ENCODE assay signal across 12 cellular contexts in genomic region chr7:100509213-100509612, GRCh38. TPM values are rescaled to one million over a fixed set of nuclear protein-coding genes. Genes with fewer than 3 reads are reported as not detected.
A peak's percentile ranks its signal among the peaks of the same experiment; 100 is the strongest.
DNase-seq lines count a peak whose midpoint lies in the region; TF ChIP-seq lines count a peak whose summit lies in the region.
"Had no signal": no experiment of that assay in that cellular context is flagged by ENCODE, and none has a peak within 500 bp of the region (broad histone marks: within the 10 kb centered on the region; RNA-seq: fewer than 3 reads in every experiment).

No MANE protein-coding gene starts in this region.

- peaks cover 13% of the 10 kb centered on the region for H3K4me1 Mint-ChIP-seq in brain
- H3K4me1 Mint-ChIP-seq in activated T-helper 1 cell treated with anti-CD3 and anti-CD28 coated beads, Interleukin-12 subunit alpha, Interleukin-12 subunit beta, Interleukin-2, Interleukin-4 antibody, amounts not matched to agents 30 ng/mL and 10 ng/mL and 1 ng/mL, durations not matched to agents 14 hours and 24 hours and 36 hours (ENCODE audit: low read depth): no peaks in the 10 kb centered on the region

- H3K27ac Mint-ChIP-seq in brain: peak overlapping the region in 3 of 5 experiments; percentile 7 to 88 (median 85)
- H3K27ac Mint-ChIP-seq in activated T-helper 1 cell treated with anti-CD3 and anti-CD28 coated beads, Interleukin-12 subunit alpha, Interleukin-12 subunit beta, Interleukin-2, Interleukin-4 antibody, amounts not matched to agents 30 ng/mL and 10 ng/mL and 1 ng/mL, durations not matched to agents 14 hours and 24 hours and 36 hours: no peak overlapping the region
- H3K27ac Mint-ChIP-seq: CD4-positive, alpha-beta T cell had no signal

- H3K27me3 Mint-ChIP-seq in brain: peaks cover 5% of the 10 kb centered on the region
- H3K27me3 Mint-ChIP-seq in activated T-helper 1 cell treated with anti-CD3 and anti-CD28 coated beads, Interleukin-12 subunit alpha, Interleukin-12 subunit beta, Interleukin-2, Interleukin-4 antibody, amounts not matched to agents 30 ng/mL and 10 ng/mL and 1 ng/mL, durations not matched to agents 14 hours and 24 hours and 36 hours (ENCODE audit: insufficient read depth): peaks cover 6% of the 10 kb centered on the region
- H3K27me3 Mint-ChIP-seq: CD4-positive, alpha-beta T cell had no signal

- DNase-seq in AG09319 (ENCODE audit: extremely low read depth, low read depth): peak; percentile 24
- peak; percentile 99 for DNase-seq in NCI-H1694 treated with DMSO at 0.1 percent for 48 hours (lab: John Stamatoyannopoulos, UW)
- DNase-seq in lung microvascular endothelial cell (ENCODE audit: low read depth in 2 of 2): peak; percentile 64 to 91
- no peak for DNase-seq in D341Med (ENCODE audit: low spot score)
- no peak for DNase-seq in foreskin melanocyte
- no peak for DNase-seq in activated T-helper 1 cell treated with anti-CD3 and anti-CD28 coated beads, Interleukin-12 subunit alpha, Interleukin-12 subunit beta, Interleukin-2, Interleukin-4 antibody, amounts not matched to agents 30 ng/mL and 10 ng/mL and 1 ng/mL, durations not matched to agents 14 hours and 24 hours and 36 hours (ENCODE audit: low spot score)
- no peak for DNase-seq in activated naive CD4-positive, alpha-beta T cell treated with anti-CD3 and anti-CD28 coated beads, Interleukin-2, amount 50 U/mL, for 16 hours
- DNase-seq: activated T-cell treated with anti-CD3 and anti-CD28 coated beads for 4 hours; CD4-positive, alpha-beta T cell; NCI-H146; T-helper 1 cell had no signal

- no peaks in the 10 kb centered on the region for H3K36me3 Mint-ChIP-seq in brain
- no peaks in the 10 kb centered on the region for H3K36me3 Mint-ChIP-seq in activated T-helper 1 cell treated with anti-CD3 and anti-CD28 coated beads, Interleukin-12 subunit alpha, Interleukin-12 subunit beta, Interleukin-2, Interleukin-4 antibody, amounts not matched to agents 30 ng/mL and 10 ng/mL and 1 ng/mL, durations not matched to agents 14 hours and 24 hours and 36 hours (ENCODE audit: low read depth)

- TF ChIP-seq CTCF in AG09319 (IDR thresholded peaks at IDR 0.05; ENCODE audit: low read depth, low read length) (no peak), brain (conservative IDR thresholded peaks at IDR 0.05) (no peak)

- intact Hi-C loops in activated T-helper 1 cell treated with anti-CD3 and anti-CD28 coated beads, Interleukin-12 subunit alpha, Interleukin-12 subunit beta, Interleukin-2, Interleukin-4 antibody, amounts not matched to agents 30 ng/mL and 10 ng/mL and 1 ng/mL, durations not matched to agents 14 hours and 24 hours and 36 hours (cut with micrococcal nuclease): no loop called here

- peak overlapping the region in 2 of 5 experiments; percentile 35 to 41 for H3K4me3 Mint-ChIP-seq in brain
- no peak overlapping the region for H3K4me3 Mint-ChIP-seq in activated T-helper 1 cell treated with anti-CD3 and anti-CD28 coated beads, Interleukin-12 subunit alpha, Interleukin-12 subunit beta, Interleukin-2, Interleukin-4 antibody, amounts not matched to agents 30 ng/mL and 10 ng/mL and 1 ng/mL, durations not matched to agents 14 hours and 24 hours and 36 hours
- H3K4me3 Mint-ChIP-seq: CD4-positive, alpha-beta T cell had no signal

- peaks cover 0 to 3% (median 0%) of the 10 kb centered on the region in 5 experiments for H3K9me3 Mint-ChIP-seq in brain
- no peaks in the 10 kb centered on the region for H3K9me3 Mint-ChIP-seq in activated T-helper 1 cell treated with anti-CD3 and anti-CD28 coated beads, Interleukin-12 subunit alpha, Interleukin-12 subunit beta, Interleukin-2, Interleukin-4 antibody, amounts not matched to agents 30 ng/mL and 10 ng/mL and 1 ng/mL, durations not matched to agents 14 hours and 24 hours and 36 hours
- H3K9me3 Mint-ChIP-seq: CD4-positive, alpha-beta T cell had no signal

RNA-seq across cellular contexts. Expression of gene NYAP1, which starts 25.5 kb away (rescaled TPM):
- polyA plus RNA-seq in brain (ENCODE audit: insufficient read depth, low read depth, low replicate concordance): 20.8 TPM
- 2.0 and 6.3 TPM in 2 replicates for total RNA-seq in lung microvascular endothelial cell
- 0.23 and 0.37 TPM in 2 replicates for total RNA-seq in activated T-helper 1 cell treated with anti-CD3 and anti-CD28 coated beads, Interleukin-12 subunit alpha, Interleukin-12 subunit beta, Interleukin-2, Interleukin-4 antibody, amounts not matched to agents 30 ng/mL and 10 ng/mL and 1 ng/mL, durations not matched to agents 14 hours and 24 hours and 36 hours

RNA-seq across cellular contexts. Expression of gene AGFG2, which starts 29.8 kb away (rescaled TPM):
- 44.8 TPM for polyA plus RNA-seq in brain (ENCODE audit: insufficient read depth, low read depth, low replicate concordance)
- 25.5 and 74.2 TPM in 2 replicates for total RNA-seq in lung microvascular endothelial cell
- total RNA-seq in activated T-helper 1 cell treated with anti-CD3 and anti-CD28 coated beads, Interleukin-12 subunit alpha, Interleukin-12 subunit beta, Interleukin-2, Interleukin-4 antibody, amounts not matched to agents 30 ng/mL and 10 ng/mL and 1 ng/mL, durations not matched to agents 14 hours and 24 hours and 36 hours: 113 and 124 TPM in 2 replicates

RNA-seq across cellular contexts. Expression of gene TSC22D4, which starts 30.2 kb away (rescaled TPM):
- 383 TPM for polyA plus RNA-seq in brain (ENCODE audit: insufficient read depth, low read depth, low replicate concordance)
- total RNA-seq in lung microvascular endothelial cell: 21.6 and 25.8 TPM in 2 replicates
- total RNA-seq in activated T-helper 1 cell treated with anti-CD3 and anti-CD28 coated beads, Interleukin-12 subunit alpha, Interleukin-12 subunit beta, Interleukin-2, Interleukin-4 antibody, amounts not matched to agents 30 ng/mL and 10 ng/mL and 1 ng/mL, durations not matched to agents 14 hours and 24 hours and 36 hours: 126 and 134 TPM in 2 replicates

RNA-seq across cellular contexts. Expression of gene SPACDR, which starts 45.2 kb away (rescaled TPM):
- polyA plus RNA-seq in brain (ENCODE audit: insufficient read depth, low read depth, low replicate concordance): 1.6 TPM
- 0.40 and 0.44 TPM in 2 replicates for total RNA-seq in lung microvascular endothelial cell
- total RNA-seq in activated T-helper 1 cell treated with anti-CD3 and anti-CD28 coated beads, Interleukin-12 subunit alpha, Interleukin-12 subunit beta, Interleukin-2, Interleukin-4 antibody, amounts not matched to agents 30 ng/mL and 10 ng/mL and 1 ng/mL, durations not matched to agents 14 hours and 24 hours and 36 hours: 2.8 and 2.9 TPM in 2 replicates

Comparison
In these comparisons a context has a peak if more than half of its experiments do, and no peak if none do; other contexts are left out.
1. DNase-seq: peak in AG09319 (single experiment), NCI-H1694 treated with DMSO at 0.1 percent for 48 hours (single experiment) and lung microvascular endothelial cell (2 of 2); none in D341Med (single experiment), foreskin melanocyte (single experiment), activated T-helper 1 cell treated with anti-CD3 and anti-CD28 coated beads, Interleukin-12 subunit alpha, Interleukin-12 subunit beta, Interleukin-2, Interleukin-4 antibody, amounts not matched to agents 30 ng/mL and 10 ng/mL and 1 ng/mL, durations not matched to agents 14 hours and 24 hours and 36 hours (single experiment) and activated naive CD4-positive, alpha-beta T cell treated with anti-CD3 and anti-CD28 coated beads, Interleukin-2, amount 50 U/mL, for 16 hours (single experiment).